In genomic region chr5:56772767-56773166, GRCh38 we compare ENCODE assay signal across 30 cellular contexts.
"Had no signal": no experiment of that assay in that cellular context is flagged by ENCODE, and none has a peak within 500 bp of the region (broad histone marks: within the 10 kb centered on the region; RNA-seq: fewer than 3 reads in every experiment).

No MANE protein-coding gene starts in this region.

- H3K27me3 Mint-ChIP-seq: activated CD4-positive, alpha-beta T cell treated with anti-CD3 and anti-CD28 coated beads for 36 hours; activated CD8-positive, alpha-beta T cell treated with anti-CD3 and anti-CD28 coated beads for 36 hours; activated naive CD8-positive, alpha-beta T cell; activated T-helper 17 cell treated with anti-CD3 and anti-CD28 coated beads, Interleukin-2, amount 50 U/mL, for 72 hours; central memory CD8-positive, alpha-beta T cell; dendritic cell treated with granulocyte-macrophage colony-stimulating factor and Interleukin-4, amounts not matched to agents 40 ng/mL and 50 ng/mL, for 4 days had no signal

- ATAC-seq: activated CD4-positive, alpha-beta T cell treated with anti-CD3 and anti-CD28 coated beads for 36 hours; activated CD8-positive, alpha-beta T cell treated with anti-CD3 and anti-CD28 coated beads for 36 hours; activated T-cell treated with anti-CD3 and anti-CD28 coated beads, Interleukin-2, amount 50 U/mL, for 4 hours; activated T-helper 17 cell treated with anti-CD3 and anti-CD28 coated beads, Interleukin-2, amount 50 U/mL, for 72 hours; esophagus mucosa had no signal

- H3K4me3 ChIP-seq: coronary artery, dorsolateral prefrontal cortex had no signal

- H3K4me3 Mint-ChIP-seq: activated CD4-positive, alpha-beta T cell treated with anti-CD3 and anti-CD28 coated beads for 36 hours; activated CD4-positive, alpha-beta T cell treated with anti-CD3 and anti-CD28 coated beads, Interleukin-2, amount 10 ng/mL, durations not matched to agents 7 days and 5 days; activated CD8-positive, alpha-beta T cell treated with anti-CD3 and anti-CD28 coated beads for 36 hours; activated naive CD8-positive, alpha-beta T cell; activated T-cell treated with anti-CD3 and anti-CD28 coated beads, Interleukin-2, amount 50 U/mL, for 4 hours; activated T-helper 17 cell treated with anti-CD3 and anti-CD28 coated beads, Interleukin-2, amount 50 U/mL, for 72 hours; central memory CD8-positive, alpha-beta T cell; dendritic cell treated with granulocyte-macrophage colony-stimulating factor and Interleukin-4, amounts not matched to agents 40 ng/mL and 50 ng/mL, for 4 days; endodermal cell had no signal

- H3K36me3 Mint-ChIP-seq: activated naive CD8-positive, alpha-beta T cell had no signal

- FAIRE-seq: astrocyte, frontal cortex had no signal

- DNase-seq: activated CD4-positive, alpha-beta T cell treated with anti-CD3 and anti-CD28 coated beads for 36 hours; activated CD4-positive, alpha-beta T cell treated with anti-CD3 and anti-CD28 coated beads, Interleukin-2, amount 10 ng/mL, durations not matched to agents 7 days and 5 days; activated CD4-positive, alpha-beta T cell treated with anti-CD3 and anti-CD28 coated beads, Interleukin-2, amount 50 U/mL, for 48 hours; activated CD4-positive, CD25-positive, alpha-beta regulatory T cell; activated CD4-positive, CD25-positive, alpha-beta regulatory T cell treated with anti-CD3 and anti-CD28 coated beads, Interleukin-2, amount 50 U/mL, for 72 hours; activated CD8-positive, alpha-beta memory T cell treated with anti-CD3 and anti-CD28 coated beads for 24 hours; activated CD8-positive, alpha-beta T cell treated with anti-CD3 and anti-CD28 coated beads for 36 hours; activated effector memory CD4-positive, alpha-beta T cell treated with Interleukin-2 at 50 U/mL for 16 hours; activated gamma-delta T cell treated with Interleukin-2 at 50 U/mL for 16 hours; activated naive CD4-positive, alpha-beta T cell treated with anti-CD3 and anti-CD28 coated beads, Interleukin-2, amount 50 U/mL, for 16 hours; activated naive CD4-positive, alpha-beta T cell treated with Interleukin-2 at 50 U/mL for 16 hours; activated T-cell treated with anti-CD3 and anti-CD28 coated beads, Interleukin-2, amount 50 U/mL, for 4 hours; amniotic stem cell; anterior cingulate cortex; brain microvascular endothelial cell; dorsolateral prefrontal cortex; effector memory CD4-positive, alpha-beta T cell; endodermal cell; foreskin fibroblast; head of caudate nucleus; T-helper 1 cell; T-helper 2 cell had no signal

- H3K9me3 Mint-ChIP-seq: activated T-cell treated with anti-CD3 and anti-CD28 coated beads, Interleukin-2, amount 50 U/mL, for 4 hours; activated T-helper 17 cell treated with anti-CD3 and anti-CD28 coated beads, Interleukin-2, amount 50 U/mL, for 72 hours; central memory CD8-positive, alpha-beta T cell; dendritic cell treated with granulocyte-macrophage colony-stimulating factor and Interleukin-4, amounts not matched to agents 40 ng/mL and 50 ng/mL, for 4 days had no signal

- H3K27me3 ChIP-seq: brain microvascular endothelial cell, dorsolateral prefrontal cortex had no signal

- H3K4me1 Mint-ChIP-seq: activated CD4-positive, alpha-beta T cell treated with anti-CD3 and anti-CD28 coated beads for 36 hours; activated CD4-positive, alpha-beta T cell treated with anti-CD3 and anti-CD28 coated beads, Interleukin-2, amount 10 ng/mL, durations not matched to agents 7 days and 5 days; activated T-helper 17 cell treated with anti-CD3 and anti-CD28 coated beads, Interleukin-2, amount 50 U/mL, for 72 hours; central memory CD8-positive, alpha-beta T cell had no signal

- H3K27ac ChIP-seq: brain microvascular endothelial cell, coronary artery, dorsolateral prefrontal cortex had no signal

- H3K36me3 ChIP-seq: brain microvascular endothelial cell had no signal

- H3K27ac Mint-ChIP-seq: activated CD4-positive, alpha-beta T cell treated with anti-CD3 and anti-CD28 coated beads for 36 hours; activated CD4-positive, alpha-beta T cell treated with anti-CD3 and anti-CD28 coated beads, Interleukin-2, amount 10 ng/mL, durations not matched to agents 7 days and 5 days; activated CD8-positive, alpha-beta T cell treated with anti-CD3 and anti-CD28 coated beads for 36 hours; activated naive CD8-positive, alpha-beta T cell; activated T-helper 17 cell treated with anti-CD3 and anti-CD28 coated beads, Interleukin-2, amount 50 U/mL, for 72 hours; dendritic cell treated with granulocyte-macrophage colony-stimulating factor and Interleukin-4, amounts not matched to agents 40 ng/mL and 50 ng/mL, for 4 days; endodermal cell had no signal
